ENCODE assay signal across 1 cellular context in genomic region chr2:203352604-203353255, GRCh38.
TF ChIP-seq lines count a peak whose summit lies in the region.

No MANE protein-coding gene starts in this region.

TF ChIP-seq in HepG2, 621 proteins besides CTCF, POLR2A, EP300 and RAD21 (continued from another document):
- no peak for TF ChIP-seq HNF1A (IDR thresholded peaks at IDR 0.05; ENCODE audit: low read depth)
- no peak for TF ChIP-seq HNF1A (CRISPR knock-in tag; IDR thresholded peaks at IDR 0.05; ENCODE audit: borderline replicate concordance)
- TF ChIP-seq YEATS4 (CRISPR knock-in tag; IDR thresholded peaks at IDR 0.05; ENCODE audit: borderline replicate concordance) = no peak
- no peak for TF ChIP-seq FOXA1 (IDR thresholded peaks at IDR 0.05)
- peak; percentile 48; the same call in 1 of the 2 replicates for TF ChIP-seq FOXA1 (CRISPR knock-in tag; IDR thresholded peaks at IDR 0.05)
- TF ChIP-seq, protein P1, sequence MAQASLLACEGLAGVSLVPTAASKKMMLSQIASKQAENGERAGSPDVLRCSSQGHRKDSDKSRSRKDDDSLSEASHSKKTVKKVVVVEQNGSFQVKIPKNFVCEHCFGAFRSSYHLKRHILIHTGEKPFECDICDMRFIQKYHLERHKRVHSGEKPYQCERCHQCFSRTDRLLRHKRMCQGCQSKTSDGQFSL (CRISPR knock-in tag; IDR thresholded peaks at IDR 0.05) = no peak
- TF ChIP-seq RXRA (CRISPR knock-in tag; IDR thresholded peaks at IDR 0.05) = no peak
- TF ChIP-seq ZNF224 (CRISPR knock-in tag; IDR thresholded peaks at IDR 0.05) = no peak
- peak; percentile 51 for TF ChIP-seq PPARG (CRISPR knock-in tag; conservative IDR thresholded peaks at IDR 0.05)
